ENCODE assay signal across 8 cellular contexts in the genomic region with DNA sequence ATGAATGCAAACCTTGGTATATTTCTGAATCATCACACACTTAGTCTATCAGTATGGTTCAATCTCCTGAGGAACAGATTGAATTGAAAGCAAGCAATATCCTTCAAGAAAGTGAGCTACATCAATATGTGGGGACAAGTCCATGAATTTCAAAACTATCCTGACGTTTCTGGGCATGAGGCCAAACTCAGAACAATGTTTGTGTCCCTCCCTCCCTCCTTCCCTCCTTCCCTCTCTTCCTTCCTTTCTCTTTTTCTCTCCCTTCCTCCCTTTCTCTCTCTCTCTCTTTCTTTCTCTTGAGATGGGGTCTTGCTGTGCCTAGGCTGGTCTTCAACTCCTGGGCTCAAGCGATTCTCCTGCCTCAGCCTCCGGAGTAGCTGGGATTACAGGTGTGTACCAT. TPM values are rescaled to one million over a fixed set of nuclear protein-coding genes. Genes with fewer than 3 reads are reported as not detected.
A peak's percentile ranks its signal among the peaks of the same experiment; 100 is the strongest.
DNase-seq lines count a peak whose midpoint lies in the region; ATAC-seq, FAIRE-seq and TF ChIP-seq lines count a peak whose summit lies in the region.

No MANE protein-coding gene starts in this region.

- H4K20me1 ChIP-seq in OCI-LY7 (ENCODE audit: insufficient read depth, low read length) = peaks cover 18% of the 10 kb centered on the region; the same call in 1 of the 2 replicates

- H3K9me3 Mint-ChIP-seq in activated CD4-positive, alpha-beta T cell treated with anti-CD3 and anti-CD28 coated beads, Interleukin-2, amount 10 ng/mL, durations not matched to agents 7 days and 5 days = peaks cover 2% of the 10 kb centered on the region
- H3K9me3 Mint-ChIP-seq in dendritic cell treated with granulocyte-macrophage colony-stimulating factor and Interleukin-4, amounts not matched to agents 40 ng/mL and 50 ng/mL, for 4 days = no peaks in the 10 kb centered on the region

- peak overlapping the region; percentile 13; the same call in 1 of the 2 replicates for H3K4me2 ChIP-seq in OCI-LY7 (ENCODE audit: low read length)

- no peak overlapping the region for H3K4me3 Mint-ChIP-seq in activated CD4-positive, alpha-beta T cell treated with anti-CD3 and anti-CD28 coated beads, Interleukin-2, amount 10 ng/mL, durations not matched to agents 7 days and 5 days
- no peak overlapping the region for H3K4me3 Mint-ChIP-seq in dendritic cell treated with granulocyte-macrophage colony-stimulating factor and Interleukin-4, amounts not matched to agents 40 ng/mL and 50 ng/mL, for 4 days

- H3K27me3 Mint-ChIP-seq in activated CD4-positive, alpha-beta T cell treated with anti-CD3 and anti-CD28 coated beads, Interleukin-2, amount 10 ng/mL, durations not matched to agents 7 days and 5 days = no peaks in the 10 kb centered on the region
- no peaks in the 10 kb centered on the region for H3K27me3 Mint-ChIP-seq in dendritic cell treated with granulocyte-macrophage colony-stimulating factor and Interleukin-4, amounts not matched to agents 40 ng/mL and 50 ng/mL, for 4 days

- H2AFZ ChIP-seq in OCI-LY7 (ENCODE audit: low read length) = no peak overlapping the region

- peaks cover 69% of the 10 kb centered on the region for H3K4me1 Mint-ChIP-seq in activated CD4-positive, alpha-beta T cell treated with anti-CD3 and anti-CD28 coated beads, Interleukin-2, amount 10 ng/mL, durations not matched to agents 7 days and 5 days
- H3K4me1 Mint-ChIP-seq in dendritic cell treated with granulocyte-macrophage colony-stimulating factor and Interleukin-4, amounts not matched to agents 40 ng/mL and 50 ng/mL, for 4 days (ENCODE audit: low read depth) = peaks cover 38% of the 10 kb centered on the region

- H3K4me1 ChIP-seq in OCI-LY7 (ENCODE audit: insufficient read depth, low read length, poor library complexity, severe bottlenecking) = peaks cover 39% of the 10 kb centered on the region

- peaks cover 29% of the 10 kb centered on the region; the same call in 1 of the 2 replicates for H3K79me2 ChIP-seq in OCI-LY7 (ENCODE audit: insufficient read depth, low read depth, low read length)

- FAIRE-seq in RCC 7860 (lab: Jason Lieb, UNC) = no peak

- intact Hi-C loops in OCI-LY7 (cut with micrococcal nuclease; ENCODE audit: unreplicated experiment) = loop anchor here (10.0 kb wide), 1 partner anchor 316 kb away; no protein-coding TSS in a partner anchor
- intact Hi-C loops in dendritic cell treated with granulocyte-macrophage colony-stimulating factor and Interleukin-4, amounts not matched to agents 40 ng/mL and 50 ng/mL, for 4 days (cut with micrococcal nuclease) = loop anchor here (10.0 kb wide), 1 partner anchor 46 kb away; no protein-coding TSS in a partner anchor

- H3K4me3 ChIP-seq in OCI-LY7 (ENCODE audit: low read depth, low read length, poor library complexity, severe bottlenecking) (no peak overlapping the region), skeletal muscle cell (ENCODE audit: low read depth, low read length) (no peak overlapping the region)

- peaks cover 54% of the 10 kb centered on the region for H3K36me3 Mint-ChIP-seq in activated CD4-positive, alpha-beta T cell treated with anti-CD3 and anti-CD28 coated beads, Interleukin-2, amount 10 ng/mL, durations not matched to agents 7 days and 5 days (ENCODE audit: low read depth)
- H3K36me3 Mint-ChIP-seq in dendritic cell treated with granulocyte-macrophage colony-stimulating factor and Interleukin-4, amounts not matched to agents 40 ng/mL and 50 ng/mL, for 4 days (ENCODE audit: low read depth) = peaks cover 36% of the 10 kb centered on the region

- CTCF ChIA-PET in activated CD4-positive, alpha-beta T cell treated with anti-CD3 and anti-CD28 coated beads, Interleukin-2, amount 10 ng/mL, durations not matched to agents 7 days and 5 days (lab: Charles Lee) = interaction anchor here (0.9 to 1.7 kb wide), 2 partner anchors 12 to 31 kb away, joined by 3 to 4 read pairs; no protein-coding TSS in a partner anchor
- CTCF ChIA-PET in OCI-LY7 (lab: Charles Lee; ENCODE audit: unreplicated experiment) = no interaction called here

- peaks cover 38% of the 10 kb centered on the region for H3K36me3 ChIP-seq in OCI-LY7 (ENCODE audit: insufficient read depth, low read length)

- no peaks in the 10 kb centered on the region for H3K9me3 ChIP-seq in OCI-LY7 (ENCODE audit: low read length)

- peak overlapping the region; percentile 89 for H3K27ac Mint-ChIP-seq in activated CD4-positive, alpha-beta T cell treated with anti-CD3 and anti-CD28 coated beads, Interleukin-2, amount 10 ng/mL, durations not matched to agents 7 days and 5 days
- peak overlapping the region; percentile 20 for H3K27ac Mint-ChIP-seq in dendritic cell treated with granulocyte-macrophage colony-stimulating factor and Interleukin-4, amounts not matched to agents 40 ng/mL and 50 ng/mL, for 4 days

- POLR2A ChIA-PET in activated CD4-positive, alpha-beta T cell treated with anti-CD3 and anti-CD28 coated beads, Interleukin-2, amount 10 ng/mL, durations not matched to agents 7 days and 5 days (lab: Charles Lee) = interaction anchor here (1.8 to 2.3 kb wide), 2 partner anchors 8 to 27 kb away, joined by 22 to 23 read pairs; partner anchors contain the start of gene SYNCRIP
- POLR2A ChIA-PET in OCI-LY7 (lab: Charles Lee) = interaction anchor here (0.6 to 2.1 kb wide), 7 partner anchors 8 to 109 kb away, joined by 3 to 27 read pairs (median 3); partner anchors contain the start of gene SYNCRIP

- DNase-seq in activated CD4-positive, alpha-beta T cell treated with anti-CD3 and anti-CD28 coated beads, Interleukin-2, amount 10 ng/mL, durations not matched to agents 7 days and 5 days = no peak
- no peak for DNase-seq in activated CD4-positive, alpha-beta T cell treated with anti-CD3 and anti-CD28 coated beads, Interleukin-2, amount 50 U/mL, for 1 hour
- peak; percentile 8 for DNase-seq in OCI-LY7 (ENCODE audit: low spot score)
- DNase-seq in skeletal muscle cell (ENCODE audit: low read depth) = peak; percentile 42
- DNase-seq in RCC 7860 (ENCODE audit: low spot score) = no peak
- DNase-seq in stimulated activated CD4-positive, alpha-beta T cell treated with anti-CD3 and anti-CD28 coated beads, Interleukin-2, amount 100 ng/mL, for 24 hours = no peak

- BruUV-seq in OCI-LY7 (replicated peaks; lab: Mats Ljungman, UMichigan) = no TSS peak

- H3K27ac ChIP-seq in OCI-LY7 (ENCODE audit: low read depth, low read length, poor library complexity, severe bottlenecking) = peak overlapping the region; percentile 55

- no peak for TF ChIP-seq CTCF in OCI-LY7 (conservative IDR thresholded peaks at IDR 0.05; ENCODE audit: low read length)

- no peaks in the 10 kb centered on the region for H3K9me2 ChIP-seq in OCI-LY7 (ENCODE audit: insufficient read depth, low read length)

- ATAC-seq in GM18907 (IDR thresholded peaks at IDR 0.05; ENCODE audit: unreplicated experiment) = no peak

RNA-seq across cellular contexts. Expression of gene SYNCRIP, which starts 27.9 kb away (rescaled TPM):
- total RNA-seq in activated CD4-positive, alpha-beta T cell treated with anti-CD3 and anti-CD28 coated beads, Interleukin-2, amount 10 ng/mL, durations not matched to agents 7 days and 5 days = 100 to 1,000 TPM; 111 to 118 TPM
- total RNA-seq in OCI-LY7 (2014; rRNA removed; shearing (Covaris generic)) = 73.5 and 80.9 TPM in 2 replicates
- 167 and 188 TPM in 2 replicates for total RNA-seq in OCI-LY7 (2022)

Comparison
In these comparisons a context has a peak if more than half of its experiments do, and no peak if none do; other contexts are left out.
1. DNase-seq: peak in OCI-LY7 (single experiment) and skeletal muscle cell (single experiment); none in activated CD4-positive, alpha-beta T cell treated with anti-CD3 and anti-CD28 coated beads, Interleukin-2, amount 10 ng/mL, durations not matched to agents 7 days and 5 days (single experiment), activated CD4-positive, alpha-beta T cell treated with anti-CD3 and anti-CD28 coated beads, Interleukin-2, amount 50 U/mL, for 1 hour (single experiment), RCC 7860 (single experiment) and stimulated activated CD4-positive, alpha-beta T cell treated with anti-CD3 and anti-CD28 coated beads, Interleukin-2, amount 100 ng/mL, for 24 hours (0 of 2).